Comparison of ENCODE assay signal across 14 cellular contexts in the genomic region with DNA sequence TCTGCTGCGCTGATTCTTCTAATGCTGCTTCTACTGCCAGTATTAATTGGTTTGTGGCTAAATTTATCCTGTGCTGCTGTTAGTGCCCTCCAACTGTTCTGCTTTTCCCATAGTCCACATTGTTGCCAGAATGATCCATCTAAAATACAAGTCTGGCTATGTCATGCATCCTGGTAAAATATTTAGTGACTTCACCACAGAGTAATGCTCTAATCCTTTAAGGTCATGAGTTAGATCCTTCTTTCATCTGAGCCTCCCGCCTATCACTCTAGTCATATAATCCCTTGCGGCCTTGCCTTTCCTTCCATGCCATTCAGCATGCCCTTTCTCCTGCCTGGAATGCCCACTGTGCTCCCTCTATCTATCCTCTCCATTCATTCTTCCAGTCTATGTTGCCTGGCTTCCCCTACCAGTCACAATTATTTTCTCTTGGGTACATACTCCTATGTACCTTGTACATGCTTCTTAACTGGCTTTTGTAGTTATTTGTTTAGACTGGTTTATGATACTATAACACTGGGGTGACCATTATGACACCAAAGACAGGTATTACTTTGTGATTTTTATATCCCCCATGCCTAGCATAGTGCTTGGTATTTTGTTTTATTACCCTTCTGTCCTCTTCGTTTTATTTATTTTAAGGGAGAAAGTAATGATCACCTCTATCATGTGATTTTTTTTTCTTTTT.
DNase-seq lines count a peak whose midpoint lies in the region; ATAC-seq and TF ChIP-seq lines count a peak whose summit lies in the region.
"Had no signal": no experiment of that assay in that cellular context is flagged by ENCODE, and none has a peak within 500 bp of the region (broad histone marks: within the 10 kb centered on the region; RNA-seq: fewer than 3 reads in every experiment).

No MANE protein-coding gene starts in this region.

- H3K36me3 ChIP-seq in MG63 (peaks cover 11% of the 10 kb centered on the region), mesodermal cell (ENCODE audit: control insufficient read depth, insufficient read depth, low read length) (no peaks in the 10 kb centered on the region)

- no peak overlapping the region for H3K4me3 ChIP-seq in MG63
- no peak overlapping the region for H3K4me3 ChIP-seq in mesodermal cell (ENCODE audit: extremely low read depth, insufficient read depth, low read length, poor library complexity, severe bottlenecking)
- H3K4me3 ChIP-seq: BLaER1 treated with 17β-estradiol and CSF1 and Interleukin-3, amounts not matched to agents 10 nM and 100 nM had no signal

- no peaks in the 10 kb centered on the region for H3K9me3 Mint-ChIP-seq in chondrocyte (ENCODE audit: low read depth)
- H3K9me3 Mint-ChIP-seq in T-helper 2 cell treated with Interferon-gamma antibody and Interleukin-4, amounts not matched to agents 5 μg/mL and 100 μg/mL, for 36 hours, result no peaks in the 10 kb centered on the region
- H3K9me3 Mint-ChIP-seq: central memory CD8-positive, alpha-beta T cell had no signal

- no peak for TF ChIP-seq CTCF in chondrocyte (IDR thresholded peaks at IDR 0.05)

- DNase-seq in D341Med (ENCODE audit: low spot score) (peak; percentile 19), MG63 (peak; percentile 76), chondrocyte (ENCODE audit: low spot score) (no peak), HK-2 (ENCODE audit: unreplicated experiment) (no peak)
- no peak for DNase-seq in T-helper 2 cell treated with Interferon-gamma antibody and Interleukin-4, amounts not matched to agents 5 μg/mL and 100 μg/mL, for 36 hours (ENCODE audit: low spot score)
- DNase-seq in stimulated activated CD4-positive, alpha-beta T cell treated with anti-CD3 and anti-CD28 coated beads, Interleukin-1b, Interleukin-23, amount 100 ng/mL, for 48 hours, result no peak
- DNase-seq: NCI-H187 treated with DMSO at 0.1 percent for 48 hours; PC-3; small intestine; stimulated activated CD8-positive, alpha-beta memory T cell treated with anti-CD3 and anti-CD28 coated beads, Interleukin-4, amount 100 ng/mL, for 48 hours had no signal

- H3K4me3 Mint-ChIP-seq in chondrocyte (ENCODE audit: unreplicated experiment), result no peak overlapping the region
- no peak overlapping the region for H3K4me3 Mint-ChIP-seq in T-helper 2 cell treated with Interferon-gamma antibody and Interleukin-4, amounts not matched to agents 5 μg/mL and 100 μg/mL, for 36 hours
- H3K4me3 Mint-ChIP-seq: central memory CD8-positive, alpha-beta T cell had no signal

- no peaks in the 10 kb centered on the region for H3K36me3 Mint-ChIP-seq in chondrocyte (ENCODE audit: low read depth)
- H3K36me3 Mint-ChIP-seq in T-helper 2 cell treated with Interferon-gamma antibody and Interleukin-4, amounts not matched to agents 5 μg/mL and 100 μg/mL, for 36 hours (ENCODE audit: low read depth), result no peaks in the 10 kb centered on the region

- H3K27me3 ChIP-seq in MG63, result no peaks in the 10 kb centered on the region
- H3K27me3 ChIP-seq: BLaER1 treated with 17β-estradiol and CSF1 and Interleukin-3, amounts not matched to agents 10 nM and 100 nM had no signal

- no peak for ATAC-seq in GM19395 (IDR thresholded peaks at IDR 0.05; ENCODE audit: unreplicated experiment)
- ATAC-seq: PC-3 had no signal

- H3K9me3 ChIP-seq in MG63 (no peaks in the 10 kb centered on the region), mesodermal cell (ENCODE audit: control insufficient read depth, low read length) (no peaks in the 10 kb centered on the region)

- H3K27ac ChIP-seq in mesodermal cell (ENCODE audit: low read depth, low read length, severe bottlenecking), result peak overlapping the region; percentile 74
- H3K27ac ChIP-seq: BLaER1 treated with 17β-estradiol and CSF1 and Interleukin-3, amounts not matched to agents 10 nM and 100 nM had no signal

- H3K4me1 Mint-ChIP-seq in chondrocyte (ENCODE audit: low read depth), result peaks cover 43% of the 10 kb centered on the region
- no peaks in the 10 kb centered on the region for H3K4me1 Mint-ChIP-seq in T-helper 2 cell treated with Interferon-gamma antibody and Interleukin-4, amounts not matched to agents 5 μg/mL and 100 μg/mL, for 36 hours (ENCODE audit: low read depth)
- H3K4me1 Mint-ChIP-seq: central memory CD8-positive, alpha-beta T cell had no signal

- H3K27ac Mint-ChIP-seq in chondrocyte (ENCODE audit: unreplicated experiment), result peak overlapping the region; percentile 85
- no peak overlapping the region for H3K27ac Mint-ChIP-seq in T-helper 2 cell treated with Interferon-gamma antibody and Interleukin-4, amounts not matched to agents 5 μg/mL and 100 μg/mL, for 36 hours

- H3K27me3 Mint-ChIP-seq in chondrocyte (ENCODE audit: low read depth), result no peaks in the 10 kb centered on the region
- H3K27me3 Mint-ChIP-seq in T-helper 2 cell treated with Interferon-gamma antibody and Interleukin-4, amounts not matched to agents 5 μg/mL and 100 μg/mL, for 36 hours (ENCODE audit: low read depth), result no peaks in the 10 kb centered on the region
- H3K27me3 Mint-ChIP-seq: central memory CD8-positive, alpha-beta T cell had no signal

- 82 to 100% methylated on average over 1 to 2 of the region's 4 CpGs for WGBS in mesodermal cell (ENCODE audit: insufficient coverage in 2 of 2), 2 experiments

- peaks cover 7% of the 10 kb centered on the region for H3K4me1 ChIP-seq in mesodermal cell (ENCODE audit: control insufficient read depth, insufficient read depth, low read length, poor library complexity, severe bottlenecking)
- H3K4me1 ChIP-seq: BLaER1 treated with 17β-estradiol and CSF1 and Interleukin-3, amounts not matched to agents 10 nM and 100 nM had no signal

Comparison
In these comparisons a context has a peak if more than half of its experiments do, and no peak if none do; other contexts are left out.
1. DNase-seq: peak in D341Med (single experiment) and MG63 (single experiment); none in chondrocyte (single experiment), T-helper 2 cell treated with Interferon-gamma antibody and Interleukin-4, amounts not matched to agents 5 μg/mL and 100 μg/mL, for 36 hours (single experiment), HK-2 (single experiment) and stimulated activated CD4-positive, alpha-beta T cell treated with anti-CD3 and anti-CD28 coated beads, Interleukin-1b, Interleukin-23, amount 100 ng/mL, for 48 hours (single experiment).